1 cellular context compared by ENCODE assay signal in the genomic region with DNA sequence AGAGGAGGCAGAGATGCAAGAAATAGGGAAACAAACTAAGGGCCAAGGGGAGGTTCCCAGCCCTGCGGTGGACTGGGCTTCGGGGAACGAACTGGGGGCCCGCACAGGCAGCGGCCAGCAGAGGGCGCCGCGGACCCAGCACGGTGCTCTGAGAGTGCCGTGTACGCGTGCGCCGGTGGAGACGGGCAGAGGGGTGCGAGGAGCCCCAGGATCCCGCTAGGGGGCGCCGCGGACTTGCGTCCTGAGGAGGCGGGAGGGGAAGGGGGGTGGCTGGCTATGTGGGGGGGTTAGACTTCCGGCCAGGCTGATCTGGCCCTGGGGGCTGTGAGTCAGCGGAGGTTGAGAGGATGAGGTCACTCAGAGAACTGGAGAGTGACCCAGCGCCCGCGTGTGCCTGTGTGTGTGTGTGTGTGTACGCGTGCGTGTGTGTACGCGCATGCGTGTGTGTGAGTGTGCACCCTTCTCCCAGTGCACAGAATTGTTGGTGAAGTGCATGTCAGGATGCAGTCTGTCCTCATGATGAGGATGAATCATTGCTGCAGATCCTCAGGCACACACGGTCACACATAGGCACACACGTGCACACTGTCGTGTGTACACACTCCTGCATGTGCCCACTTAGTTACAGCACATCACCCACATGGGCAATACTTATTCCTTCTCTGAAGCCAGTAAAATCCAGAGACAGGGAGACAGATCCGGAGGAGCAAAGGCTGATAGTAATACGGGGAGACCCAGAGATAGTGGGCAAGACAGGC.
TF ChIP-seq lines count a peak whose summit lies in the region.

No MANE protein-coding gene starts in this region.

TF ChIP-seq in PFSK-1, 5 proteins besides CTCF, POLR2A, EP300 and RAD21:
- TF ChIP-seq, protein P1, sequence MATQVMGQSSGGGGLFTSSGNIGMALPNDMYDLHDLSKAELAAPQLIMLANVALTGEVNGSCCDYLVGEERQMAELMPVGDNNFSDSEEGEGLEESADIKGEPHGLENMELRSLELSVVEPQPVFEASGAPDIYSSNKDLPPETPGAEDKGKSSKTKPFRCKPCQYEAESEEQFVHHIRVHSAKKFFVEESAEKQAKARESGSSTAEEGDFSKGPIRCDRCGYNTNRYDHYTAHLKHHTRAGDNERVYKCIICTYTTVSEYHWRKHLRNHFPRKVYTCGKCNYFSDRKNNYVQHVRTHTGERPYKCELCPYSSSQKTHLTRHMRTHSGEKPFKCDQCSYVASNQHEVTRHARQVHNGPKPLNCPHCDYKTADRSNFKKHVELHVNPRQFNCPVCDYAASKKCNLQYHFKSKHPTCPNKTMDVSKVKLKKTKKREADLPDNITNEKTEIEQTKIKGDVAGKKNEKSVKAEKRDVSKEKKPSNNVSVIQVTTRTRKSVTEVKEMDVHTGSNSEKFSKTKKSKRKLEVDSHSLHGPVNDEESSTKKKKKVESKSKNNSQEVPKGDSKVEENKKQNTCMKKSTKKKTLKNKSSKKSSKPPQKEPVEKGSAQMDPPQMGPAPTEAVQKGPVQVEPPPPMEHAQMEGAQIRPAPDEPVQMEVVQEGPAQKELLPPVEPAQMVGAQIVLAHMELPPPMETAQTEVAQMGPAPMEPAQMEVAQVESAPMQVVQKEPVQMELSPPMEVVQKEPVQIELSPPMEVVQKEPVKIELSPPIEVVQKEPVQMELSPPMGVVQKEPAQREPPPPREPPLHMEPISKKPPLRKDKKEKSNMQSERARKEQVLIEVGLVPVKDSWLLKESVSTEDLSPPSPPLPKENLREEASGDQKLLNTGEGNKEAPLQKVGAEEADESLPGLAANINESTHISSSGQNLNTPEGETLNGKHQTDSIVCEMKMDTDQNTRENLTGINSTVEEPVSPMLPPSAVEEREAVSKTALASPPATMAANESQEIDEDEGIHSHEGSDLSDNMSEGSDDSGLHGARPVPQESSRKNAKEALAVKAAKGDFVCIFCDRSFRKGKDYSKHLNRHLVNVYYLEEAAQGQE (IDR thresholded peaks at IDR 0.05; ENCODE audit: insufficient read depth in 1 of 2, low read depth in 2 of 2, low read length in 2 of 2): peak in 1 of 2 experiments; percentile 42; a peak in 1 of 4 replicates
- TF ChIP-seq POLR2AphosphoS5 (IDR thresholded peaks at IDR 0.05; ENCODE audit: low read depth, low read length) (no peak; the same call in 1 of the 2 replicates), TAF1 (IDR thresholded peaks at IDR 0.05; ENCODE audit: borderline replicate concordance, insufficient read depth, low read length) (no peak), SIN3A (IDR thresholded peaks at IDR 0.05; ENCODE audit: borderline replicate concordance, insufficient read depth, low read length) (peak; percentile 74; the same call in 1 of the 2 replicates), FOXP2 (optimal IDR thresholded peaks at IDR 0.05; ENCODE audit: borderline replicate concordance, extremely low read depth, extremely low read length, insufficient read depth) (no peak)
